In the genomic region with DNA sequence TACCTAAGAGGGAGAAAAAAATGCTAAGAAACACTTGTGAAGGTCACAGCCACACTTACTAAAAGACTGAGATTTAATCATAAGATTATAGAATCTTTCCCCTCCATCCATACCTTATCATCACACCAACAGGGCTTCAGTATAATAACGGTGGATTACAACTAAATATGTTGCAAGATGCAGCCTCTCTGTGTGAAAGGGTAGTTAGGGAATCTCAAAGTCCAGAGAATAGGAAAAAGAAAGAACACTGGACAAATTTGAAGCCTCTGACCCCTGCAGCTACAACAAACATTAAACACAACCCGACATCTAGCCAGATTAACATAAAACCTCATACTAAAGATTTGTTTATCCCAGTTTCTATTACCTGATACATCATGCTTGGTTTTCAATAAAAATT, we compare ENCODE assay signal across 35 cellular contexts.
"Had no signal": no experiment of that assay in that cellular context is flagged by ENCODE, and none has a peak within 500 bp of the region (broad histone marks: within the 10 kb centered on the region; RNA-seq: fewer than 3 reads in every experiment).

No MANE protein-coding gene starts in this region.

- H3K4me3 ChIP-seq: MG63 had no signal

- H3K4me2 ChIP-seq: KMS-11 had no signal

- H3K9me3 ChIP-seq: MG63 had no signal

- H3K36me3 ChIP-seq: MG63 had no signal

- H3K27ac ChIP-seq: KMS-11 had no signal

- H3K9ac ChIP-seq: KMS-11 had no signal

- DNase-seq: Karpas-422, Kasumi-1, MG63, MM.1S, MV-4-11, NCI-H1048, NCI-H1092, NCI-H1092 treated with DMSO at 0.1 percent for 48 hours, NCI-H1105, NCI-H1105 treated with DMSO at 0.1 percent for 48 hours, NCI-H1417, NCI-H1417 treated with DMSO at 0.1 percent for 48 hours, NCI-H1436, NCI-H1436 treated with DMSO at 0.1 percent for 48 hours, NCI-H1694, NCI-H1694 treated with DMSO at 0.1 percent for 48 hours, NCI-H187, NCI-H187 treated with DMSO at 0.1 percent for 48 hours, NCI-H1930, NCI-H2029, NCI-H2029 treated with DMSO at 0.1 percent for 48 hours, NCI-H2081, NCI-H2081 treated with DMSO at 0.1 percent for 48 hours, NCI-H2107, NCI-H2171, NCI-H2171 treated with DMSO at 0.1 percent for 48 hours, NCI-H2227 treated with DMSO at 0.1 percent for 48 hours, NCI-H226, NCI-H345, NCI-H446, NCI-H446 treated with DMSO at 0.1 percent for 48 hours, NCI-H510A, NCI-H510A treated with DMSO at 0.1 percent for 48 hours, NCI-H524 had no signal

- H3K27me3 ChIP-seq: MG63 had no signal
